Comparison of ENCODE assay signal across 22 cellular contexts in the genomic region with DNA sequence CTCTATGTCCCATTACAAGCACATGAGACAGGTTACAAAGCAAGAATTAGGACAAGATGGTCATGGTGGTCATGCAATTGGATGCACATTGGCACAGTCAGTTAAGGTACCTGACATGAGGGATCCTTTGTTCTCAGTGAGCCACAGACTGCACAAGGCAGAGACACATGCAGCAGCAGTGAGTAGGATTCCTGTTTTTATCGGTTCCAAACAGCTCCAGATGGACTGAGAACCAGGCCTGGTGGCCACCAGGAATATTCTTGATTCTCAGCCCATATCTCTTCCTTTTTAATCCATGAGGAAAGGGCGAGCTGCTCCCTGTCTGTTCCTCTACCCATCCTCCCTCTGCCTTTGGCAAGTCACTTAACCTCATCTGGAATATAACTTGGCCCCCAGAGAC.
"Had no signal": no experiment of that assay in that cellular context is flagged by ENCODE, and none has a peak within 500 bp of the region (broad histone marks: within the 10 kb centered on the region; RNA-seq: fewer than 3 reads in every experiment).

No MANE protein-coding gene starts in this region.

- H3K79me2 ChIP-seq: parathyroid adenoma had no signal

- H3K36me3 Mint-ChIP-seq: activated CD8-positive, alpha-beta memory T cell treated with anti-CD3 and anti-CD28 coated beads, Interleukin-2, amount 10 ng/mL, durations not matched to agents 7 days and 5 days; activated naive CD8-positive, alpha-beta T cell treated with anti-CD3 and anti-CD28 coated beads for 36 hours; naive thymus-derived CD8-positive, alpha-beta T cell; type B pancreatic cell; WTC11 had no signal

- H3K4me3 ChIP-seq: smooth muscle cell, stomach, testis had no signal

- DNase-seq: activated CD4-positive, alpha-beta memory T cell treated with anti-CD3 and anti-CD28 coated beads, Interleukin-2, amount 10 ng/mL, durations not matched to agents 7 days and 5 days; activated CD4-positive, alpha-beta T cell treated with anti-CD3 and anti-CD28 coated beads for 4 hours; activated CD8-positive, alpha-beta memory T cell treated with anti-CD3 and anti-CD28 coated beads, Interleukin-2, amount 10 ng/mL, durations not matched to agents 7 days and 5 days; activated naive CD8-positive, alpha-beta T cell treated with anti-CD3 and anti-CD28 coated beads for 36 hours; amniotic stem cell; cortex of kidney; effector CD4-positive, alpha-beta T cell; hippocampal formation; left cardiac atrium; mesenchymal stem cell; naive thymus-derived CD8-positive, alpha-beta T cell; stimulated activated CD4-positive, alpha-beta T cell treated with anti-CD3 and anti-CD28 coated beads, Interleukin-4, amount 100 ng/mL, for 1 hour; stomach; testis had no signal

- H3K27ac ChIP-seq: parathyroid adenoma, stomach, testis had no signal

- FAIRE-seq: TTC549 had no signal

- H2AFZ ChIP-seq: parathyroid adenoma had no signal

- ATAC-seq: activated CD8-positive, alpha-beta memory T cell treated with anti-CD3 and anti-CD28 coated beads, Interleukin-2, amount 10 ng/mL, durations not matched to agents 7 days and 5 days; esophagus mucosa; left cardiac atrium; naive thymus-derived CD8-positive, alpha-beta T cell; sciatic nerve had no signal

- H3K9me3 ChIP-seq: stomach, testis had no signal

- H3K36me3 ChIP-seq: stomach had no signal

- H3K4me1 Mint-ChIP-seq: activated CD4-positive, alpha-beta memory T cell treated with anti-CD3 and anti-CD28 coated beads, Interleukin-2, amount 10 ng/mL, durations not matched to agents 7 days and 5 days; activated CD8-positive, alpha-beta memory T cell treated with anti-CD3 and anti-CD28 coated beads, Interleukin-2, amount 10 ng/mL, durations not matched to agents 7 days and 5 days; activated naive CD8-positive, alpha-beta T cell treated with anti-CD3 and anti-CD28 coated beads for 36 hours; naive thymus-derived CD8-positive, alpha-beta T cell had no signal

- H3K4me3 Mint-ChIP-seq: activated CD4-positive, alpha-beta memory T cell treated with anti-CD3 and anti-CD28 coated beads, Interleukin-2, amount 10 ng/mL, durations not matched to agents 7 days and 5 days; activated CD8-positive, alpha-beta memory T cell treated with anti-CD3 and anti-CD28 coated beads, Interleukin-2, amount 10 ng/mL, durations not matched to agents 7 days and 5 days; activated naive CD8-positive, alpha-beta T cell treated with anti-CD3 and anti-CD28 coated beads for 36 hours; naive thymus-derived CD8-positive, alpha-beta T cell; T-helper 2 cell treated with Interferon-gamma antibody and Interleukin-4, amounts not matched to agents 5 μg/mL and 100 μg/mL, for 36 hours; type B pancreatic cell; WTC11 had no signal

- H3K27me3 ChIP-seq: stomach, testis had no signal

- H3K27ac Mint-ChIP-seq: activated CD4-positive, alpha-beta memory T cell treated with anti-CD3 and anti-CD28 coated beads, Interleukin-2, amount 10 ng/mL, durations not matched to agents 7 days and 5 days; activated CD8-positive, alpha-beta memory T cell treated with anti-CD3 and anti-CD28 coated beads, Interleukin-2, amount 10 ng/mL, durations not matched to agents 7 days and 5 days; activated naive CD8-positive, alpha-beta T cell treated with anti-CD3 and anti-CD28 coated beads for 36 hours; naive thymus-derived CD8-positive, alpha-beta T cell; T-helper 2 cell treated with Interferon-gamma antibody and Interleukin-4, amounts not matched to agents 5 μg/mL and 100 μg/mL, for 36 hours; type B pancreatic cell; WTC11 had no signal

- H3K9ac ChIP-seq: parathyroid adenoma had no signal

- H3K4me1 ChIP-seq: parathyroid adenoma, stomach, testis had no signal

- H3K4me2 ChIP-seq: smooth muscle cell had no signal

- H3K27me3 Mint-ChIP-seq: activated CD4-positive, alpha-beta memory T cell treated with anti-CD3 and anti-CD28 coated beads, Interleukin-2, amount 10 ng/mL, durations not matched to agents 7 days and 5 days; activated CD8-positive, alpha-beta memory T cell treated with anti-CD3 and anti-CD28 coated beads, Interleukin-2, amount 10 ng/mL, durations not matched to agents 7 days and 5 days; activated naive CD8-positive, alpha-beta T cell treated with anti-CD3 and anti-CD28 coated beads for 36 hours; naive thymus-derived CD8-positive, alpha-beta T cell; type B pancreatic cell had no signal

- H3K9me3 Mint-ChIP-seq: activated CD4-positive, alpha-beta memory T cell treated with anti-CD3 and anti-CD28 coated beads, Interleukin-2, amount 10 ng/mL, durations not matched to agents 7 days and 5 days; activated naive CD8-positive, alpha-beta T cell treated with anti-CD3 and anti-CD28 coated beads for 36 hours; T-helper 2 cell treated with Interferon-gamma antibody and Interleukin-4, amounts not matched to agents 5 μg/mL and 100 μg/mL, for 36 hours; type B pancreatic cell; WTC11 had no signal
